In the genomic region with DNA sequence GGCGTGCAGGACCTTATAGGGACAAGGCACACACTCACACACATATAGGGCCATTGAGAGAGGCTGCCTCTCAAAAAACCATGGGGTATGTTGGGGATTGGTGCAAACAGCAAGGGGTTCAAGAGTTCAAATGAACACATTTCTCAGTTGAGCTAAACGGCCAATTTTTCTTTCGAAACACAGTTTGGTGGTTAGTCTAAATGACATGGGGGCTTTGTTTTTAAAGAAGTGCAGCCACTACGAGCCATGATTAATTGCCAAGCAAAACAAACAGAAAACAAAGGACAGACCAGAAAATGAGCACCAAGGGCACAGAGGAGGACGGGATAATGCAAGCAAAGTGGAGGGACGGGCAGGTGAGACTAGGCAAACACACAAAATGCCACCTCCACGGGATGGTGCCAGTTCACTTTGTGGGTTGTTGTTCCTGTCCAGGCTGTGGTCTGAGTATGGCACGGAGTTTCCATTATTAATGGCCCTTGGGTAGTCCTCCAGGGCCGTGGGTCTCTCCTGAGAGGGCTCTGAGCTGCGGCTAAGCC, we compare ENCODE assay signal across 20 cellular contexts.
DNase-seq lines count a peak whose midpoint lies in the region; ATAC-seq and TF ChIP-seq lines count a peak whose summit lies in the region.
"Had no signal": no experiment of that assay in that cellular context is flagged by ENCODE, and none has a peak within 500 bp of the region (broad histone marks: within the 10 kb centered on the region; RNA-seq: fewer than 3 reads in every experiment).

No MANE protein-coding gene starts in this region.

- H3K4me2 ChIP-seq in GM23338: no peak overlapping the region
- H3K4me2 ChIP-seq: BLaER1, smooth muscle cell had no signal

- ATAC-seq in GM23338 (no peak), GM19351 (IDR thresholded peaks at IDR 0.05; ENCODE audit: unreplicated experiment) (no peak)
- ATAC-seq in activated T-cell treated with anti-CD3 and anti-CD28 coated beads, Interleukin-2, amount 50 U/mL, for 72 hours (replicated peaks in 1 of 2): no peak
- ATAC-seq: K562 had no signal

- intact Hi-C loops in sigmoid colon (cut with DNase I): no loop called here

- H3K79me2 ChIP-seq in GM23338 (replicated peaks; ENCODE audit: insufficient read depth): no peaks in the 10 kb centered on the region

- H3K36me3 ChIP-seq in sigmoid colon (peaks cover 41 to 92% (median 66%) of the 10 kb centered on the region in 4 donors), GM23338 (ENCODE audit: insufficient read depth) (peaks cover 9% of the 10 kb centered on the region)
- H3K36me3 ChIP-seq: ovary had no signal

- H4K20me1 ChIP-seq in GM23338 (replicated peaks; ENCODE audit: insufficient read depth): no peaks in the 10 kb centered on the region

- DNase-seq in NCI-H1092 treated with DMSO at 0.1 percent for 48 hours (lab: John Stamatoyannopoulos, UW) (peak; percentile 7), NCI-H1092 (lab: John Stamatoyannopoulos, UW) (no peak), NCI-H2029 (lab: John Stamatoyannopoulos, UW) (peak; percentile 34), endothelial cell (ENCODE audit: low spot score) (no peak), sigmoid colon (no peak), GM23338 (ENCODE audit: low spot score) (no peak)
- no peak for DNase-seq in activated T-cell treated with anti-CD3 and anti-CD28 coated beads, Interleukin-2, amount 50 U/mL, for 72 hours
- DNase-seq: activated CD4-positive, alpha-beta T cell treated with anti-CD3 and anti-CD28 coated beads, Interleukin-2, amount 50 U/mL, for 1 hour; activated naive CD4-positive, alpha-beta T cell; anterior cingulate cortex; DMS79; H7; NCI-H524; ovary; tibial artery had no signal

- no peaks in the 10 kb centered on the region for H3K9me3 ChIP-seq in sigmoid colon
- H3K9me3 ChIP-seq: BLaER1, ovary, tibial artery had no signal

- H3K27me3 ChIP-seq in sigmoid colon: no peaks in the 10 kb centered on the region
- H3K27me3 ChIP-seq in GM23338 (ENCODE audit: insufficient read depth): no peaks in the 10 kb centered on the region
- H3K27me3 ChIP-seq: BLaER1, ovary, tibial artery had no signal

- TF ChIP-seq CTCF in endothelial cell (IDR thresholded peaks at IDR 0.05; ENCODE audit: unreplicated experiment): no peak
- no peak for TF ChIP-seq CTCF in sigmoid colon (IDR thresholded peaks at IDR 0.05)
- TF ChIP-seq CTCF in GM23338 (conservative IDR thresholded peaks at IDR 0.05; ENCODE audit: low read depth in 2 of 2): no peak

- no peak overlapping the region for H2AFZ ChIP-seq in GM23338

- H3K4me3 ChIP-seq in sigmoid colon: no peak overlapping the region
- no peak overlapping the region for H3K4me3 ChIP-seq in GM23338
- H3K4me3 ChIP-seq: BLaER1, K562, ovary, smooth muscle cell, tibial artery had no signal

- H3K27ac Mint-ChIP-seq in endothelial cell (ENCODE audit: unreplicated experiment): no peak overlapping the region
- no peak overlapping the region; the same call in 1 of the 2 replicates for H3K27ac Mint-ChIP-seq in GM23338
- no peak overlapping the region for H3K27ac Mint-ChIP-seq in activated T-cell treated with anti-CD3 and anti-CD28 coated beads, Interleukin-2, amount 50 U/mL, for 72 hours

- TF ChIP-seq POLR2A in sigmoid colon (IDR thresholded peaks at IDR 0.05): no peak

- H3K27ac ChIP-seq in sigmoid colon: peak overlapping the region in 3 of 4 donors; percentile 28 to 53 (median 47)
- H3K27ac ChIP-seq in GM23338 (ENCODE audit: low read depth): no peak overlapping the region
- H3K27ac ChIP-seq: BLaER1, HL-60, ovary had no signal

- H3K4me1 Mint-ChIP-seq in endothelial cell (ENCODE audit: unreplicated experiment) (no peaks in the 10 kb centered on the region), GM23338 (0 out of 3 replicates have a peak, but pooled peaks cover 2% of the 10 kb centered on the region)
- no peaks in the 10 kb centered on the region for H3K4me1 Mint-ChIP-seq in activated T-cell treated with anti-CD3 and anti-CD28 coated beads, Interleukin-2, amount 50 U/mL, for 72 hours (ENCODE audit: low read depth)

- H3K4me3 Mint-ChIP-seq in endothelial cell (ENCODE audit: unreplicated experiment) (peak overlapping the region; percentile 25), GM23338 (no peak overlapping the region)
- no peak overlapping the region for H3K4me3 Mint-ChIP-seq in activated T-cell treated with anti-CD3 and anti-CD28 coated beads, Interleukin-2, amount 50 U/mL, for 72 hours

- no peak for TF ChIP-seq EP300 in sigmoid colon (IDR thresholded peaks at IDR 0.05)

- H3K4me1 ChIP-seq in sigmoid colon (peaks cover 0 to 73% (median 52%) of the 10 kb centered on the region in 4 donors), GM23338 (ENCODE audit: insufficient read depth) (no peaks in the 10 kb centered on the region)
- H3K4me1 ChIP-seq: BLaER1 had no signal

- H3F3A ChIP-seq in GM23338 (replicated peaks; ENCODE audit: low read depth): no peaks in the 10 kb centered on the region

- H3K27me3 Mint-ChIP-seq in endothelial cell (ENCODE audit: unreplicated experiment) (peaks cover 11% of the 10 kb centered on the region), GM23338 (ENCODE audit: insufficient read depth, low read depth, poor library complexity) (peaks cover 2% of the 10 kb centered on the region)
- H3K27me3 Mint-ChIP-seq in activated T-cell treated with anti-CD3 and anti-CD28 coated beads, Interleukin-2, amount 50 U/mL, for 72 hours (ENCODE audit: low read depth): no peaks in the 10 kb centered on the region

- H3K9me2 ChIP-seq in GM23338 (ENCODE audit: insufficient read depth): no peaks in the 10 kb centered on the region

- 86 to 90% methylated on average over 10 of the region's 10 CpGs for WGBS in sigmoid colon, 2 donors

- peaks cover 59% of the 10 kb centered on the region for H3K36me3 Mint-ChIP-seq in endothelial cell (ENCODE audit: low read depth, unreplicated experiment)
- peaks cover 10% of the 10 kb centered on the region for H3K36me3 Mint-ChIP-seq in GM23338 (ENCODE audit: low read depth)
- no peaks in the 10 kb centered on the region for H3K36me3 Mint-ChIP-seq in activated T-cell treated with anti-CD3 and anti-CD28 coated beads, Interleukin-2, amount 50 U/mL, for 72 hours (ENCODE audit: insufficient read depth in 2 of 2)

- no peaks in the 10 kb centered on the region for H3K9me3 Mint-ChIP-seq in endothelial cell (ENCODE audit: unreplicated experiment)
- no peaks in the 10 kb centered on the region for H3K9me3 Mint-ChIP-seq in GM23338
- no peaks in the 10 kb centered on the region for H3K9me3 Mint-ChIP-seq in activated T-cell treated with anti-CD3 and anti-CD28 coated beads, Interleukin-2, amount 50 U/mL, for 72 hours

TF ChIP-seq in GM23338, 12 proteins besides CTCF, POLR2A, EP300 and RAD21 (continues in another document):
- TF ChIP-seq NANOG (IDR thresholded peaks at IDR 0.05; ENCODE audit: borderline replicate concordance): no peak
- TF ChIP-seq JUNB (IDR thresholded peaks at IDR 0.05; ENCODE audit: unreplicated experiment): no peak
- no peak for TF ChIP-seq POLR2AphosphoS5 (IDR thresholded peaks at IDR 0.05; ENCODE audit: low read depth)
- no peak for TF ChIP-seq ZNF331 (CRISPR knock-in tag; IDR thresholded peaks at IDR 0.05; ENCODE audit: low read depth)
- TF ChIP-seq, protein P1, sequence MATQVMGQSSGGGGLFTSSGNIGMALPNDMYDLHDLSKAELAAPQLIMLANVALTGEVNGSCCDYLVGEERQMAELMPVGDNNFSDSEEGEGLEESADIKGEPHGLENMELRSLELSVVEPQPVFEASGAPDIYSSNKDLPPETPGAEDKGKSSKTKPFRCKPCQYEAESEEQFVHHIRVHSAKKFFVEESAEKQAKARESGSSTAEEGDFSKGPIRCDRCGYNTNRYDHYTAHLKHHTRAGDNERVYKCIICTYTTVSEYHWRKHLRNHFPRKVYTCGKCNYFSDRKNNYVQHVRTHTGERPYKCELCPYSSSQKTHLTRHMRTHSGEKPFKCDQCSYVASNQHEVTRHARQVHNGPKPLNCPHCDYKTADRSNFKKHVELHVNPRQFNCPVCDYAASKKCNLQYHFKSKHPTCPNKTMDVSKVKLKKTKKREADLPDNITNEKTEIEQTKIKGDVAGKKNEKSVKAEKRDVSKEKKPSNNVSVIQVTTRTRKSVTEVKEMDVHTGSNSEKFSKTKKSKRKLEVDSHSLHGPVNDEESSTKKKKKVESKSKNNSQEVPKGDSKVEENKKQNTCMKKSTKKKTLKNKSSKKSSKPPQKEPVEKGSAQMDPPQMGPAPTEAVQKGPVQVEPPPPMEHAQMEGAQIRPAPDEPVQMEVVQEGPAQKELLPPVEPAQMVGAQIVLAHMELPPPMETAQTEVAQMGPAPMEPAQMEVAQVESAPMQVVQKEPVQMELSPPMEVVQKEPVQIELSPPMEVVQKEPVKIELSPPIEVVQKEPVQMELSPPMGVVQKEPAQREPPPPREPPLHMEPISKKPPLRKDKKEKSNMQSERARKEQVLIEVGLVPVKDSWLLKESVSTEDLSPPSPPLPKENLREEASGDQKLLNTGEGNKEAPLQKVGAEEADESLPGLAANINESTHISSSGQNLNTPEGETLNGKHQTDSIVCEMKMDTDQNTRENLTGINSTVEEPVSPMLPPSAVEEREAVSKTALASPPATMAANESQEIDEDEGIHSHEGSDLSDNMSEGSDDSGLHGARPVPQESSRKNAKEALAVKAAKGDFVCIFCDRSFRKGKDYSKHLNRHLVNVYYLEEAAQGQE (IDR thresholded peaks at IDR 0.05; ENCODE audit: unreplicated experiment): no peak
- TF ChIP-seq EZH2phosphoT487 (IDR thresholded peaks at IDR 0.05; ENCODE audit: unreplicated experiment): no peak
- TF ChIP-seq, protein P2, sequence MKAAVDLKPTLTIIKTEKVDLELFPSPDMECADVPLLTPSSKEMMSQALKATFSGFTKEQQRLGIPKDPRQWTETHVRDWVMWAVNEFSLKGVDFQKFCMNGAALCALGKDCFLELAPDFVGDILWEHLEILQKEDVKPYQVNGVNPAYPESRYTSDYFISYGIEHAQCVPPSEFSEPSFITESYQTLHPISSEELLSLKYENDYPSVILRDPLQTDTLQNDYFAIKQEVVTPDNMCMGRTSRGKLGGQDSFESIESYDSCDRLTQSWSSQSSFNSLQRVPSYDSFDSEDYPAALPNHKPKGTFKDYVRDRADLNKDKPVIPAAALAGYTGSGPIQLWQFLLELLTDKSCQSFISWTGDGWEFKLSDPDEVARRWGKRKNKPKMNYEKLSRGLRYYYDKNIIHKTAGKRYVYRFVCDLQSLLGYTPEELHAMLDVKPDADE (IDR thresholded peaks at IDR 0.05): no peak

Comparison
In these comparisons a context has a peak if more than half of its experiments do, and no peak if none do; other contexts are left out.
1. DNase-seq: peak in NCI-H1092 treated with DMSO at 0.1 percent for 48 hours (single experiment) and NCI-H2029 (single experiment); none in NCI-H1092 (single experiment), endothelial cell (single experiment), sigmoid colon (single experiment), GM23338 (single experiment) and activated T-cell treated with anti-CD3 and anti-CD28 coated beads, Interleukin-2, amount 50 U/mL, for 72 hours (0 of 2).